ENCODE assay signal across 10 cellular contexts in genomic region chr16:24737391-24737871, GRCh38. TPM values are rescaled to one million over a fixed set of nuclear protein-coding genes. Genes with fewer than 3 reads are reported as not detected.
DNase-seq lines count a peak whose midpoint lies in the region; ATAC-seq lines count a peak whose summit lies in the region.
"Had no signal": no experiment of that assay in that cellular context is flagged by ENCODE, and none has a peak within 500 bp of the region (broad histone marks: within the 10 kb centered on the region; RNA-seq: fewer than 3 reads in every experiment).

No MANE protein-coding gene starts in this region.

- peaks cover 3 to 51% of the 10 kb centered on the region in 2 donors for H3K4me1 ChIP-seq in naive thymus-derived CD4-positive, alpha-beta T cell (ENCODE audit: control insufficient read depth in 2 of 2, insufficient read depth in 2 of 2, low read length in 2 of 2)

- CTCF ChIA-PET in naive thymus-derived CD4-positive, alpha-beta T cell (lab: Charles Lee): interaction anchor here (0.6 kb wide), 1 partner anchor 168 kb away, joined by 6 read pairs; no protein-coding TSS in a partner anchor

- H3K36me3 Mint-ChIP-seq in naive thymus-derived CD4-positive, alpha-beta T cell: peaks cover 0 to 33% (median 17%) of the 10 kb centered on the region in 5 donors

- H3K27ac ChIP-seq in naive thymus-derived CD4-positive, alpha-beta T cell (ENCODE audit: low read depth, low read length): no peak overlapping the region

- intact Hi-C loops in naive thymus-derived CD4-positive, alpha-beta T cell (cut with micrococcal nuclease): loop anchor here in 1 of 2 donors (10.0 kb wide), 1 partner anchor 367 kb away; no protein-coding TSS in a partner anchor

- no peaks in the 10 kb centered on the region for H3K9me3 ChIP-seq in naive thymus-derived CD4-positive, alpha-beta T cell (ENCODE audit: control insufficient read depth in 2 of 3, low read length in 3 of 3)

- peak overlapping the region in 8 of 10 donors; percentile 0 to 60 (median 16) for H3K4me3 Mint-ChIP-seq in naive thymus-derived CD4-positive, alpha-beta T cell
- H3K4me3 Mint-ChIP-seq: endodermal cell had no signal

- in situ Hi-C loops in ACHN (cut with HindIII; ENCODE audit: low pct_ligation_motif_present, low pct_unique_long_range_greater_than_20kb, low sequenced_read_pairs): no loop called here

- peaks cover 0 to 3% (median 0%) of the 10 kb centered on the region in 3 experiments for H3K36me3 ChIP-seq in naive thymus-derived CD4-positive, alpha-beta T cell (ENCODE audit: control insufficient read depth in 2 of 3, insufficient read depth in 3 of 3, low read length in 3 of 3)

- no peaks in the 10 kb centered on the region for H3K27me3 Mint-ChIP-seq in naive thymus-derived CD4-positive, alpha-beta T cell

- peak overlapping the region in 2 of 9 donors; percentile 0 to 25 for H3K27ac Mint-ChIP-seq in naive thymus-derived CD4-positive, alpha-beta T cell
- H3K27ac Mint-ChIP-seq: endodermal cell had no signal

- POLR2A ChIA-PET in naive thymus-derived CD4-positive, alpha-beta T cell (lab: Charles Lee): interaction anchor here (2.3 kb wide), 1 partner anchor 9 kb away, joined by 5 read pairs; no protein-coding TSS in a partner anchor

- no peak for ATAC-seq in naive thymus-derived CD4-positive, alpha-beta T cell
- ATAC-seq in HG03565 (IDR thresholded peaks at IDR 0.05; ENCODE audit: unreplicated experiment) (no peak), GM18502 (IDR thresholded peaks at IDR 0.05; ENCODE audit: poor library complexity, unreplicated experiment) (no peak)

- no peak overlapping the region for H3K4me3 ChIP-seq in naive thymus-derived CD4-positive, alpha-beta T cell (ENCODE audit: low read length)

- DNase-seq in ACHN (peak; percentile 34), MV-4-11 (lab: John Stamatoyannopoulos, UW) (peak; percentile 21), dermis blood vessel endothelial cell (peak; percentile 69)
- DNase-seq in naive thymus-derived CD4-positive, alpha-beta T cell: no peak
- no peak for DNase-seq in activated CD4-positive, alpha-beta T cell treated with anti-CD3 and anti-CD28 coated beads for 4 hours
- DNase-seq in stimulated activated CD4-positive, alpha-beta T cell treated with anti-CD3 and anti-CD28 coated beads, Interleukin-15, amount 100 ng/mL, for 24 hours: no peak
- DNase-seq: endodermal cell, H7 had no signal

- H3K4me1 Mint-ChIP-seq in naive thymus-derived CD4-positive, alpha-beta T cell: peaks cover 51 to 97% (median 96%) of the 10 kb centered on the region in 7 donors

- H3K9me3 Mint-ChIP-seq in naive thymus-derived CD4-positive, alpha-beta T cell: no peaks in the 10 kb centered on the region
- H3K9me3 Mint-ChIP-seq: endodermal cell had no signal

- no peaks in the 10 kb centered on the region for H3K27me3 ChIP-seq in naive thymus-derived CD4-positive, alpha-beta T cell (ENCODE audit: control insufficient read depth in 2 of 2, insufficient read depth in 2 of 2, low read length in 2 of 2)

RNA-seq across cellular contexts. Expression of gene TNRC6A, which starts 8.0 kb away (rescaled TPM):
- total RNA-seq in dermis blood vessel endothelial cell: 31.4 and 47.1 TPM in 2 replicates
- total RNA-seq in naive thymus-derived CD4-positive, alpha-beta T cell: 100 to 1,000 TPM in 1 of 5 experiments, 10 to 100 TPM in 4; 46.9 to 110 (median 77.8) TPM
- 10 to 100 TPM; 13.4 to 19.8 TPM for polyA plus RNA-seq in naive thymus-derived CD4-positive, alpha-beta T cell

Comparison
In these comparisons a context has a peak if more than half of its experiments do, and no peak if none do; other contexts are left out.
1. DNase-seq: peak in ACHN (single experiment), MV-4-11 (single experiment) and dermis blood vessel endothelial cell (single experiment); none in naive thymus-derived CD4-positive, alpha-beta T cell (0 of 9), activated CD4-positive, alpha-beta T cell treated with anti-CD3 and anti-CD28 coated beads for 4 hours (0 of 2) and stimulated activated CD4-positive, alpha-beta T cell treated with anti-CD3 and anti-CD28 coated beads, Interleukin-15, amount 100 ng/mL, for 24 hours (single experiment).